2 cellular contexts compared by ENCODE assay signal in the genomic region with DNA sequence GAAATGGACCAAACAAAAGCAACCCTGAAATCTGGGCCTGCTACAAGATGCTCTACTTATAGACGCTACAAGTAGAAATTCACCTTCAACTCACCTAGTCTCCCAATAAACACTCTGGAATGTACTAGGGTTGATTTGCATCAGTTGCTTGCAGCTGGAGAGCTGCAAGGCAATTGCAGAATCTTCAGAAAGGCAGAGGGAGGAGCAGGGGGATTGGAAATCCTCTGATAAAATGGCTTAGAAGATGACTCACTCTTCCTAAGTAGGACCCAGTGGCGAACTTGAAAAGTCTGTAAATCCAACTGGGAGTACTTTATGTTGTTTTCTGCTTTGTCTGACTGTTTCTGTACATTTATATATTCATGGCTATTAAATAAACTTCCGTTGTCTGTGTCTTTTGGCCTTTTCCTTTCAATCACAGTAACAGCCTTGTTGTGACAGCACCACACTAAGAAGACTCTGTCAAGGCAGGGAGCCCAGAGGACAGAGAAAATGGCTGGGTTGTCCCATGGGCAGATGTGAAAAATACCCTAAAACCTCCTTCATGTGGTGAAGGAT.
TF ChIP-seq lines count a peak whose summit lies in the region.

No MANE protein-coding gene starts in this region.

TF ChIP-seq in GM23338, 12 proteins besides CTCF, POLR2A, EP300 and RAD21 (continues in another document):
- TF ChIP-seq JUNB (IDR thresholded peaks at IDR 0.05; ENCODE audit: unreplicated experiment) (no peak), STAT1 (IDR thresholded peaks at IDR 0.05; ENCODE audit: unreplicated experiment) (no peak), ZNF114 (CRISPR knock-in tag; IDR thresholded peaks at IDR 0.05) (no peak), EZH2 (IDR thresholded peaks at IDR 0.05; ENCODE audit: low read depth, unreplicated experiment) (no peak), CREB1 (CRISPR knock-in tag; IDR thresholded peaks at IDR 0.05; ENCODE audit: low read depth) (no peak), POLR2AphosphoS5 (IDR thresholded peaks at IDR 0.05; ENCODE audit: low read depth) (no peak)
- TF ChIP-seq, protein P1, sequence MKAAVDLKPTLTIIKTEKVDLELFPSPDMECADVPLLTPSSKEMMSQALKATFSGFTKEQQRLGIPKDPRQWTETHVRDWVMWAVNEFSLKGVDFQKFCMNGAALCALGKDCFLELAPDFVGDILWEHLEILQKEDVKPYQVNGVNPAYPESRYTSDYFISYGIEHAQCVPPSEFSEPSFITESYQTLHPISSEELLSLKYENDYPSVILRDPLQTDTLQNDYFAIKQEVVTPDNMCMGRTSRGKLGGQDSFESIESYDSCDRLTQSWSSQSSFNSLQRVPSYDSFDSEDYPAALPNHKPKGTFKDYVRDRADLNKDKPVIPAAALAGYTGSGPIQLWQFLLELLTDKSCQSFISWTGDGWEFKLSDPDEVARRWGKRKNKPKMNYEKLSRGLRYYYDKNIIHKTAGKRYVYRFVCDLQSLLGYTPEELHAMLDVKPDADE (IDR thresholded peaks at IDR 0.05) = no peak
- TF ChIP-seq, protein P2, sequence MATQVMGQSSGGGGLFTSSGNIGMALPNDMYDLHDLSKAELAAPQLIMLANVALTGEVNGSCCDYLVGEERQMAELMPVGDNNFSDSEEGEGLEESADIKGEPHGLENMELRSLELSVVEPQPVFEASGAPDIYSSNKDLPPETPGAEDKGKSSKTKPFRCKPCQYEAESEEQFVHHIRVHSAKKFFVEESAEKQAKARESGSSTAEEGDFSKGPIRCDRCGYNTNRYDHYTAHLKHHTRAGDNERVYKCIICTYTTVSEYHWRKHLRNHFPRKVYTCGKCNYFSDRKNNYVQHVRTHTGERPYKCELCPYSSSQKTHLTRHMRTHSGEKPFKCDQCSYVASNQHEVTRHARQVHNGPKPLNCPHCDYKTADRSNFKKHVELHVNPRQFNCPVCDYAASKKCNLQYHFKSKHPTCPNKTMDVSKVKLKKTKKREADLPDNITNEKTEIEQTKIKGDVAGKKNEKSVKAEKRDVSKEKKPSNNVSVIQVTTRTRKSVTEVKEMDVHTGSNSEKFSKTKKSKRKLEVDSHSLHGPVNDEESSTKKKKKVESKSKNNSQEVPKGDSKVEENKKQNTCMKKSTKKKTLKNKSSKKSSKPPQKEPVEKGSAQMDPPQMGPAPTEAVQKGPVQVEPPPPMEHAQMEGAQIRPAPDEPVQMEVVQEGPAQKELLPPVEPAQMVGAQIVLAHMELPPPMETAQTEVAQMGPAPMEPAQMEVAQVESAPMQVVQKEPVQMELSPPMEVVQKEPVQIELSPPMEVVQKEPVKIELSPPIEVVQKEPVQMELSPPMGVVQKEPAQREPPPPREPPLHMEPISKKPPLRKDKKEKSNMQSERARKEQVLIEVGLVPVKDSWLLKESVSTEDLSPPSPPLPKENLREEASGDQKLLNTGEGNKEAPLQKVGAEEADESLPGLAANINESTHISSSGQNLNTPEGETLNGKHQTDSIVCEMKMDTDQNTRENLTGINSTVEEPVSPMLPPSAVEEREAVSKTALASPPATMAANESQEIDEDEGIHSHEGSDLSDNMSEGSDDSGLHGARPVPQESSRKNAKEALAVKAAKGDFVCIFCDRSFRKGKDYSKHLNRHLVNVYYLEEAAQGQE (IDR thresholded peaks at IDR 0.05; ENCODE audit: unreplicated experiment) = no peak
- TF ChIP-seq, protein P3, sequence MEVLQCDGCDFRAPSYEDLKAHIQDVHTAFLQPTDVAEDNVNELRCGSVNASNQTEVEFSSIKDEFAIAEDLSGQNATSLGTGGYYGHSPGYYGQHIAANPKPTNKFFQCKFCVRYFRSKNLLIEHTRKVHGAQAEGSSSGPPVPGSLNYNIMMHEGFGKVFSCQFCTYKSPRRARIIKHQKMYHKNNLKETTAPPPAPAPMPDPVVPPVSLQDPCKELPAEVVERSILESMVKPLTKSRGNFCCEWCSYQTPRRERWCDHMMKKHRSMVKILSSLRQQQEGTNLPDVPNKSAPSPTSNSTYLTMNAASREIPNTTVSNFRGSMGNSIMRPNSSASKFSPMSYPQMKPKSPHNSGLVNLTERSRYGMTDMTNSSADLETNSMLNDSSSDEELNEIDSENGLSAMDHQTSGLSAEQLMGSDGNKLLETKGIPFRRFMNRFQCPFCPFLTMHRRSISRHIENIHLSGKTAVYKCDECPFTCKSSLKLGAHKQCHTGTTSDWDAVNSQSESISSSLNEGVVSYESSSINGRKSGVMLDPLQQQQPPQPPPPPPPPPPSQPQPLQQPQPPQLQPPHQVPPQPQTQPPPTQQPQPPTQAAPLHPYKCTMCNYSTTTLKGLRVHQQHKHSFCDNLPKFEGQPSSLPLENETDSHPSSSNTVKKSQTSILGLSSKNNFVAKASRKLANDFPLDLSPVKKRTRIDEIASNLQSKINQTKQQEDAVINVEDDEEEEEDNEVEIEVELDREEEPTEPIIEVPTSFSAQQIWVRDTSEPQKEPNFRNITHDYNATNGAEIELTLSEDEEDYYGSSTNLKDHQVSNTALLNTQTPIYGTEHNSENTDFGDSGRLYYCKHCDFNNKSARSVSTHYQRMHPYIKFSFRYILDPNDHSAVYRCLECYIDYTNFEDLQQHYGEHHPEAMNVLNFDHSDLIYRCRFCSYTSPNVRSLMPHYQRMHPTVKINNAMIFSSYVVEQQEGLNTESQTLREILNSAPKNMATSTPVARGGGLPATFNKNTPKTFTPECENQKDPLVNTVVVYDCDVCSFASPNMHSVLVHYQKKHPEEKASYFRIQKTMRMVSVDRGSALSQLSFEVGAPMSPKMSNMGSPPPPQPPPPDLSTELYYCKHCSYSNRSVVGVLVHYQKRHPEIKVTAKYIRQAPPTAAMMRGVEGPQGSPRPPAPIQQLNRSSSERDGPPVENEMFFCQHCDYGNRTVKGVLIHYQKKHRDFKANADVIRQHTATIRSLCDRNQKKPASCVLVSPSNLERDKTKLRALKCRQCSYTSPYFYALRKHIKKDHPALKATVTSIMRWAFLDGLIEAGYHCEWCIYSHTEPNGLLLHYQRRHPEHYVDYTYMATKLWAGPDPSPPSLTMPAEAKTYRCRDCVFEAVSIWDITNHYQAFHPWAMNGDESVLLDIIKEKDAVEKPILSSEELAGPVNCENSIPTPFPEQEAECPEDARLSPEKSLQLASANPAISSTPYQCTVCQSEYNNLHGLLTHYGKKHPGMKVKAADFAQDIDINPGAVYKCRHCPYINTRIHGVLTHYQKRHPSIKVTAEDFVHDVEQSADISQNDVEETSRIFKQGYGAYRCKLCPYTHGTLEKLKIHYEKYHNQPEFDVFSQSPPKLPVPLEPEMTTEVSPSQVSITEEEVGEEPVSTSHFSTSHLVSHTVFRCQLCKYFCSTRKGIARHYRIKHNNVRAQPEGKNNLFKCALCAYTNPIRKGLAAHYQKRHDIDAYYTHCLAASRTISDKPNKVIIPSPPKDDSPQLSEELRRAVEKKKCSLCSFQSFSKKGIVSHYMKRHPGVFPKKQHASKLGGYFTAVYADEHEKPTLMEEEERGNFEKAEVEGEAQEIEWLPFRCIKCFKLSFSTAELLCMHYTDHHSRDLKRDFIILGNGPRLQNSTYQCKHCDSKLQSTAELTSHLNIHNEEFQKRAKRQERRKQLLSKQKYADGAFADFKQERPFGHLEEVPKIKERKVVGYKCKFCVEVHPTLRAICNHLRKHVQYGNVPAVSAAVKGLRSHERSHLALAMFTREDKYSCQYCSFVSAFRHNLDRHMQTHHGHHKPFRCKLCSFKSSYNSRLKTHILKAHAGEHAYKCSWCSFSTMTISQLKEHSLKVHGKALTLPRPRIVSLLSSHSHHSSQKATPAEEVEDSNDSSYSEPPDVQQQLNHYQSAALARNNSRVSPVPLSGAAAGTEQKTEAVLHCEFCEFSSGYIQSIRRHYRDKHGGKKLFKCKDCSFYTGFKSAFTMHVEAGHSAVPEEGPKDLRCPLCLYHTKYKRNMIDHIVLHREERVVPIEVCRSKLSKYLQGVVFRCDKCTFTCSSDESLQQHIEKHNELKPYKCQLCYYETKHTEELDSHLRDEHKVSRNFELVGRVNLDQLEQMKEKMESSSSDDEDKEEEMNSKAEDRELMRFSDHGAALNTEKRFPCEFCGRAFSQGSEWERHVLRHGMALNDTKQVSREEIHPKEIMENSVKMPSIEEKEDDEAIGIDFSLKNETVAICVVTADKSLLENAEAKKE (CRISPR knock-in tag; IDR thresholded peaks at IDR 0.05) = no peak

TF ChIP-seq in endothelial cell of umbilical vein, 7 proteins besides CTCF, POLR2A, EP300 and RAD21:
- TF ChIP-seq FOS (IDR thresholded peaks at IDR 0.05; ENCODE audit: borderline replicate concordance, insufficient read depth, low read length) = peak; percentile 46
- TF ChIP-seq POLR2AphosphoS5 (IDR thresholded peaks at IDR 0.05; ENCODE audit: insufficient read depth, low read depth, low read length) = no peak
- TF ChIP-seq, protein P4, sequence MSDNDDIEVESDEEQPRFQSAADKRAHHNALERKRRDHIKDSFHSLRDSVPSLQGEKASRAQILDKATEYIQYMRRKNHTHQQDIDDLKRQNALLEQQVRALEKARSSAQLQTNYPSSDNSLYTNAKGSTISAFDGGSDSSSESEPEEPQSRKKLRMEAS (IDR thresholded peaks at IDR 0.05; ENCODE audit: insufficient read depth, insufficient read length) = no peak
